In the genomic region with DNA sequence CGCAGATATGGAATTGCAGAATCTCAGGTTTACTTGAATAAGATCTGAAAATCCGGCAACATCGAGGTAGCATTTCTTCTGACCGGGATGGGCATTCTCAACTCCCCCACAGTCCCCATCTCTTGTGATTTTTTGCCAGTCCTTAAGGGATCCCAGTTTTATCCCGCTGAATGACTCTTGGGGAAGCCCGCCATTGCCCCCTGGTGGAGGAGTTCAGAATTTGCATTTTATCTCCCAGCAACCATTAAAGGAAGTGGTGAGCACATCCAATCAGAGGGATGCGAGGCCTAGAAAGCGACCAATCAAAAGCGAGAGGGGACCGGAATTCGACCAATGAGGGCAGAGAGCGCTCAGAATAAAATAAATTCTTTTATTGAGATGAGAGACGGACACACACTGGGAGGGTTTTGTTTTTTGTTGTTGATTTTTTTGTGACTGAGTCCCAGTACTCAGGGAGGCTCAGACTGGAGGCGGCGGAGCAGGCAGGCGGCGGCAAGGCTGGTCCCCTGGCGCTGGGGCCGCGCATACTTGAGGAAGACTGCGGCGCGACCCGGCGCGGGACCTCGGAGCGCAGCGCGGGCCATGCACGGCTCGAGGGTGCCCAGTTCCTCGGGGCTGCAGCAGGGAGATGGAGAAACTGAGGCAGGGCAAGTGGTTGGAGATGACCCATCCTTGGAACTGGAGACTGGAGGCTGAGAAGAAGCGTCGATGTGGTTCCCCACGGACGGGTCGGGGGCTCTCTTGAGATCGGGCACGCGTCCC, we compare ENCODE assay signal across 8 cellular contexts. TPM values are rescaled to one million over a fixed set of nuclear protein-coding genes. Genes with fewer than 3 reads are reported as not detected.
A peak's percentile ranks its signal among the peaks of the same experiment; 100 is the strongest.
DNase-seq lines count a peak whose midpoint lies in the region; ATAC-seq and TF ChIP-seq lines count a peak whose summit lies in the region.

No MANE protein-coding gene starts in this region.

- TF ChIP-seq CTCF in H9 (conservative IDR thresholded peaks at IDR 0.05) (peak; percentile 91), VCaP (conservative IDR thresholded peaks at IDR 0.05) (peak; percentile 89)

- H3K4me1 Mint-ChIP-seq in H9 = peaks cover 0 to 6% of the 10 kb centered on the region in 2 experiments; a peak in 2 of 4 replicates

- H2BK20ac ChIP-seq in H9 (ENCODE audit: low read depth, low read length, poor library complexity, severe bottlenecking) = no peak overlapping the region

- no peaks in the 10 kb centered on the region; the same call in 1 of the 2 replicates for H3K27me3 ChIP-seq in H9 (ENCODE audit: insufficient read depth, low read length)

- H3K4ac ChIP-seq in H9 (ENCODE audit: low read depth, low read length) = no peak overlapping the region

- H3K23me2 ChIP-seq in H9 (ENCODE audit: insufficient read length, low read depth, low read length, poor library complexity, severe bottlenecking) = peaks cover 3% of the 10 kb centered on the region

- no peaks in the 10 kb centered on the region for H4K20me1 ChIP-seq in H9 (ENCODE audit: control insufficient read depth, insufficient read depth, insufficient read length)

- H4K8ac ChIP-seq in H9 (replicated peaks; ENCODE audit: insufficient read length, low read depth, low read length) = no peak overlapping the region

- H4K91ac ChIP-seq in H9 (ENCODE audit: insufficient read length, low read depth, low read length) = no peak overlapping the region

- H2AK5ac ChIP-seq in H9 (ENCODE audit: insufficient read length, low read length) = no peak overlapping the region

- H3K27ac ChIP-seq in H9 (ENCODE audit: insufficient read length, low read depth, low read length) (no peak overlapping the region), VCaP (no peak overlapping the region)

- peaks cover 45% of the 10 kb centered on the region for H3K27me3 Mint-ChIP-seq in H9 (ENCODE audit: low read depth)

- no peak overlapping the region for H3K23ac ChIP-seq in H9 (ENCODE audit: insufficient read length, low read depth, low read length)

- H3K9ac ChIP-seq in H9 (ENCODE audit: extremely low read depth, insufficient read length, low read length) = no peak overlapping the region

- H3K79me1 ChIP-seq in H9 (ENCODE audit: insufficient read depth, low read depth, low read length, poor library complexity, severe bottlenecking) = no peaks in the 10 kb centered on the region

- H2BK120ac ChIP-seq in H9 (ENCODE audit: low read depth, low read length, poor library complexity, severe bottlenecking) = no peak overlapping the region

- no CpG with 5 or more reads among the region's 41 CpGs for WGBS in H9 (ENCODE audit: extremely low coverage, insufficient read length, low lambda C conversion rate)

- H3K14ac ChIP-seq in H9 (ENCODE audit: insufficient read depth, low read length) = no peak overlapping the region

- peak; percentile 99 for DNase-seq in AG08396 (ENCODE audit: low spot score)
- DNase-seq in H9 = peak; percentile 90
- DNase-seq in NCI-H2227 treated with DMSO at 0.1 percent for 48 hours (lab: John Stamatoyannopoulos, UW) = peak; percentile 86
- DNase-seq in brain pericyte (ENCODE audit: low read depth, low spot score) = peak; percentile 76
- peak; percentile 88 for DNase-seq in iPS-NIHi7 (ENCODE audit: extremely low spot score)
- DNase-seq in stimulated activated CD4-positive, alpha-beta T cell treated with anti-CD3 and anti-CD28 coated beads, Interleukin-15, amount 100 ng/mL, for 1 hour (ENCODE audit: low read depth in 1 of 2, low spot score in 1 of 2) = peak; percentile 49

- no peaks in the 10 kb centered on the region for H3K9me3 ChIP-seq in H9 (ENCODE audit: control insufficient read depth, low read depth, low read length)

- no peaks in the 10 kb centered on the region for H3K79me2 ChIP-seq in H9 (ENCODE audit: insufficient read depth, low read length)

- H3K18ac ChIP-seq in H9 (ENCODE audit: insufficient read length, low read depth, low read length) = no peak overlapping the region

- H2AFZ ChIP-seq in H9 (ENCODE audit: low read length) = no peak overlapping the region

- H3T11ph ChIP-seq in H9 (ENCODE audit: low read length) = no peak overlapping the region

- H2BK5ac ChIP-seq in H9 (ENCODE audit: insufficient read length, low read length) = no peak overlapping the region

- H4K5ac ChIP-seq in H9 (ENCODE audit: insufficient read length, low read depth, low read length) = no peak overlapping the region

- H3K9me3 Mint-ChIP-seq in H9 = peaks cover 3 to 7% of the 10 kb centered on the region in 2 experiments

- no peak overlapping the region for H3K56ac ChIP-seq in H9 (ENCODE audit: insufficient read length, low read depth, low read length)

- H2BK15ac ChIP-seq in H9 (ENCODE audit: low read depth, low read length) = no peak overlapping the region; the same call in 1 of the 2 replicates

- no peak for ATAC-seq in GM18511 (IDR thresholded peaks at IDR 0.05; ENCODE audit: unreplicated experiment)

- peaks cover 2 to 5% (median 4%) of the 10 kb centered on the region in 3 experiments; a peak in 5 of 7 replicates for H3K36me3 Mint-ChIP-seq in H9 (ENCODE audit: insufficient read depth in 1 of 3, low read depth in 3 of 3)

- H2BK12ac ChIP-seq in H9 (ENCODE audit: insufficient read length, low read depth, low read length) = no peak overlapping the region

- H3K27ac Mint-ChIP-seq in H9 = no peak overlapping the region

- H3K4me2 ChIP-seq in H9 (ENCODE audit: insufficient read depth, insufficient read length, low read length) = no peak overlapping the region

- no peak overlapping the region for H3K4me3 Mint-ChIP-seq in H9

- H3K4me1 ChIP-seq in H9 (ENCODE audit: insufficient read depth, low read length) = no peaks in the 10 kb centered on the region

RNA-seq across cellular contexts. Expression of a gene that starts 3.9 kb away (rescaled TPM):
- 0.15 and 0.31 TPM in 2 replicates for total RNA-seq in H9 (2021)

RNA-seq across cellular contexts. Expression of a gene that starts 4.5 kb away (rescaled TPM):
- total RNA-seq in H9 (2021) = 0.31 and 0.35 TPM in 2 replicates

RNA-seq across cellular contexts. Expression of a gene that starts 30.8 kb away (rescaled TPM):
- 17.7 and 19.0 TPM in 2 replicates for total RNA-seq in H9 (2021)

Comparison
In these comparisons a context has a peak if more than half of its experiments do, and no peak if none do; other contexts are left out.
1. DNase-seq: peak in every context shown above with its lines; median percentile 99 in AG08396; 90 in H9; 88 in iPS-NIHi7; 86 in NCI-H2227 treated with DMSO at 0.1 percent for 48 hours; 76 in brain pericyte; 49 in stimulated activated CD4-positive, alpha-beta T cell treated with anti-CD3 and anti-CD28 coated beads, Interleukin-15, amount 100 ng/mL, for 1 hour.